1 cellular context compared by ENCODE assay signal in genomic region chr2:47769318-47769717, GRCh38.
TF ChIP-seq lines count a peak whose summit lies in the region.

No MANE protein-coding gene starts in this region.

TF ChIP-seq in K562, 482 proteins besides CTCF, POLR2A, EP300 and RAD21:
- peak; percentile 26; the same call in 1 of the 2 replicates for TF ChIP-seq CEBPB (tag; IDR thresholded peaks at IDR 0.05)
- TF ChIP-seq DEAF1 (CRISPR knock-in tag; IDR thresholded peaks at IDR 0.05) = no peak
